30 cellular contexts compared by ENCODE assay signal in the genomic region with DNA sequence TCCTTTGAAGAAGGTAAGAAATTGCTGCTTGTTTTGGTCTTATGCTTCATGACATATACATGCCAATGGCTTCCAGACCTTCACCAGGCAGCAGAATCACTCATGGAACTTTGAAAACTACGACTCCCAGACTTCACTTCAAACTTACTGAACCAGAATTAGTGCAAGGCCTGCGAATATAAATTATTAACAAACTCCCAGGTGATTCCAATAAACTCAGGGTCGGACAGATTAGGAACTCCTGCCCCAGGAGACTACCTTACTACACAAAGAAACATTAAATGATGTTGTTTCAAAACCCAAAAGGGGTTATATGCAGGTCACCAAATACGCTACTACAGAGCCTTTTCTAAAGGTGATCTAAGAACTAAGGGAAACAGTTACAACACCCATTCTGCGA.
"Had no signal": no experiment of that assay in that cellular context is flagged by ENCODE, and none has a peak within 500 bp of the region (broad histone marks: within the 10 kb centered on the region; RNA-seq: fewer than 3 reads in every experiment).

No MANE protein-coding gene starts in this region.

- H3K27me3 Mint-ChIP-seq: activated CD4-positive, alpha-beta memory T cell treated with anti-CD3 and anti-CD28 coated beads, Interleukin-2, amount 10 ng/mL, durations not matched to agents 7 days and 5 days; activated CD8-positive, alpha-beta memory T cell treated with anti-CD3 and anti-CD28 coated beads, Interleukin-2, amount 10 ng/mL, durations not matched to agents 7 days and 5 days; activated naive CD8-positive, alpha-beta T cell treated with anti-CD3 and anti-CD28 coated beads for 36 hours had no signal

- H3K27ac Mint-ChIP-seq: activated CD4-positive, alpha-beta memory T cell treated with anti-CD3 and anti-CD28 coated beads, Interleukin-2, amount 10 ng/mL, durations not matched to agents 7 days and 5 days; activated CD8-positive, alpha-beta memory T cell treated with anti-CD3 and anti-CD28 coated beads, Interleukin-2, amount 10 ng/mL, durations not matched to agents 7 days and 5 days; activated naive CD8-positive, alpha-beta T cell treated with anti-CD3 and anti-CD28 coated beads for 36 hours had no signal

- H3K4me1 ChIP-seq: ascending aorta, breast epithelium had no signal

- H3K9me3 ChIP-seq: ascending aorta, breast epithelium, SJCRH30 had no signal

- H3K36me3 ChIP-seq: breast epithelium had no signal

- H3K4me3 ChIP-seq: ascending aorta, breast epithelium, SJCRH30, SK-N-MC had no signal

- H3K27ac ChIP-seq: ascending aorta, SJCRH30, SK-N-MC, WERI-Rb-1 had no signal

- ATAC-seq: activated CD8-positive, alpha-beta memory T cell treated with anti-CD3 and anti-CD28 coated beads, Interleukin-2, amount 10 ng/mL, durations not matched to agents 7 days and 5 days; Panc1 had no signal

- H3K27me3 ChIP-seq: ascending aorta, breast epithelium, SJCRH30 had no signal

- H3K9me3 Mint-ChIP-seq: activated CD4-positive, alpha-beta memory T cell treated with anti-CD3 and anti-CD28 coated beads, Interleukin-2, amount 10 ng/mL, durations not matched to agents 7 days and 5 days; activated naive CD8-positive, alpha-beta T cell treated with anti-CD3 and anti-CD28 coated beads for 36 hours had no signal

- H3K4me3 Mint-ChIP-seq: activated CD4-positive, alpha-beta memory T cell treated with anti-CD3 and anti-CD28 coated beads, Interleukin-2, amount 10 ng/mL, durations not matched to agents 7 days and 5 days; activated CD8-positive, alpha-beta memory T cell treated with anti-CD3 and anti-CD28 coated beads, Interleukin-2, amount 10 ng/mL, durations not matched to agents 7 days and 5 days; activated naive CD8-positive, alpha-beta T cell treated with anti-CD3 and anti-CD28 coated beads for 36 hours had no signal

- DNase-seq: activated CD4-positive, alpha-beta memory T cell treated with anti-CD3 and anti-CD28 coated beads, Interleukin-2, amount 10 ng/mL, durations not matched to agents 7 days and 5 days; activated CD4-positive, alpha-beta T cell treated with anti-CD3 and anti-CD28 coated beads for 1 hour; activated CD4-positive, alpha-beta T cell treated with anti-CD3 and anti-CD28 coated beads for 48 hours; activated CD4-positive, CD25-positive, alpha-beta regulatory T cell; activated CD8-positive, alpha-beta memory T cell treated with anti-CD3 and anti-CD28 coated beads for 24 hours; activated CD8-positive, alpha-beta memory T cell treated with anti-CD3 and anti-CD28 coated beads, Interleukin-2, amount 10 ng/mL, durations not matched to agents 7 days and 5 days; activated CD8-positive, alpha-beta memory T cell treated with anti-CD3 and anti-CD28 coated beads, Interleukin-2, amount 50 U/mL, for 48 hours; activated effector memory CD4-positive, alpha-beta T cell treated with anti-CD3 and anti-CD28 coated beads, Interleukin-2, amount 50 U/mL, for 16 hours; activated naive CD4-positive, alpha-beta T cell; activated naive CD4-positive, alpha-beta T cell treated with anti-CD3 and anti-CD28 coated beads, Interleukin-2, amount 50 U/mL, for 16 hours; activated naive CD8-positive, alpha-beta T cell treated with anti-CD3 and anti-CD28 coated beads for 36 hours; activated T-cell treated with anti-CD3 and anti-CD28 coated beads, Interleukin-2, amount 50 U/mL, for 48 hours; amniotic stem cell; KG1; MM.1S; NCI-H1417; NCI-H187 treated with DMSO at 0.1 percent for 48 hours; NCI-H2081; NCI-H226; NCI-H446 treated with DMSO at 0.1 percent for 48 hours; NCI-H524; NCI-H69; SHP77; SJCRH30; T1000; WERI-Rb-1 had no signal
